Comparison of ENCODE assay signal across 7 cellular contexts in genomic region chr4:9430061-9430460, GRCh38. TPM values are rescaled to one million over a fixed set of nuclear protein-coding genes. Genes with fewer than 3 reads are reported as not detected.
"Had no signal": no experiment of that assay in that cellular context is flagged by ENCODE, and none has a peak within 500 bp of the region (broad histone marks: within the 10 kb centered on the region; RNA-seq: fewer than 3 reads in every experiment).

No MANE protein-coding gene starts in this region.

RNA-seq across cellular contexts. Expression of gene DEFB131A, which starts 14.2 kb away (rescaled TPM):
- total RNA-seq: HT-29, LHCN-M2, OCI-LY7, PC-3, Right ventricle myocardium inferior, RPMI7951, SJCRH30 had no signal
